In the genomic region with DNA sequence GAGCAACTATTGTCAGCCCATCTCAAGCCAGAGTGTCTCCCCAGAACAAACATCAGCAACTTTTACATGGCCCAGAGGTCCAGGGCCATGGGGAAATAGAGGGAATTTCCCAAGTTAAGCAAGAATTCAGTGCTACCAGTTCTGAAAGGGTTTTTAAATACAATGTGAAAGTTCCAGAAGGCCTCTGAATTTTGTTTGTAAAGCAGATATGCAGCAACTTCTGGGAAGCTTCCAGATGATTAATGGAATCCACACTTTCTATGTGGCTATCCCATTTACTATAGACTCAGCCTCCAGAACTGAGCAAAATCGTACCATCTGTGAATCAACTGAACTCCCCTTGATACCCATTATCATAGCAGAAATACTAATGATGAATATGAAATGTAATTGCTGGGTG, we compare ENCODE assay signal across 8 cellular contexts.
DNase-seq lines count a peak whose midpoint lies in the region; ATAC-seq and TF ChIP-seq lines count a peak whose summit lies in the region.

No MANE protein-coding gene starts in this region.

- peaks cover 10% of the 10 kb centered on the region for H3K4me1 ChIP-seq in mammary epithelial cell (ENCODE audit: insufficient read depth, low read length)

- no peak overlapping the region for H3K4me2 ChIP-seq in mammary epithelial cell (ENCODE audit: insufficient read depth, low read depth, low read length)

- H3K79me2 ChIP-seq in mammary epithelial cell (ENCODE audit: insufficient read depth, low read length), result no peaks in the 10 kb centered on the region

- no peak overlapping the region for H3K9ac ChIP-seq in mammary epithelial cell (ENCODE audit: insufficient read depth, low read length)

- H4K20me1 ChIP-seq in mammary epithelial cell (ENCODE audit: insufficient read depth, low read length), result no peaks in the 10 kb centered on the region

- 88% methylated on average over 1 of the region's 1 CpG for WGBS in mammary epithelial cell (ENCODE audit: low coverage, missing lambda C conversion rate)

- no peak overlapping the region for H3K27ac ChIP-seq in mammary epithelial cell (ENCODE audit: insufficient read depth, low read depth, low read length)

- H3K36me3 ChIP-seq in mammary epithelial cell (ENCODE audit: insufficient read depth, low read length), result no peaks in the 10 kb centered on the region

- H3K9me3 ChIP-seq in mammary epithelial cell (replicated peaks; ENCODE audit: insufficient read depth, low read length), result no peaks in the 10 kb centered on the region

- H3K4me3 ChIP-seq in mammary epithelial cell (replicated peaks in 1 of 3; ENCODE audit: insufficient read depth in 1 of 3, low read depth in 2 of 3, low read length in 3 of 3), result no peak overlapping the region

- TF ChIP-seq CTCF in GM13976 (IDR thresholded peaks at IDR 0.05; ENCODE audit: borderline replicate concordance, control extremely low read depth, extremely low read depth, insufficient read depth, missing control alignments) (no peak), mammary epithelial cell (conservative IDR thresholded peaks at IDR 0.05 in 1 of 2, IDR thresholded peaks at IDR 0.05 in 1 of 2; ENCODE audit: extremely low read depth in 1 of 2, insufficient read depth in 1 of 2, low read depth in 1 of 2, low read length in 2 of 2) (no peak), omental fat pad (IDR thresholded peaks at IDR 0.05) (no peak)

- dilution Hi-C loops in mammary epithelial cell (cut with HindIII; ENCODE audit: low sequenced_read_pairs), result no loop called here

- no peaks in the 10 kb centered on the region for H3K27me3 ChIP-seq in mammary epithelial cell (ENCODE audit: insufficient read depth, low read length)

- no peak overlapping the region for H2AFZ ChIP-seq in mammary epithelial cell (ENCODE audit: low read depth, low read length)

- intact Hi-C loops in mammary epithelial cell (cut with micrococcal nuclease), result no loop called here

- ATAC-seq in HG02763 (IDR thresholded peaks at IDR 0.05; ENCODE audit: unreplicated experiment) (peak; percentile 48), omental fat pad (ENCODE audit: low FRiP score) (peak; percentile 87), HG02970 (IDR thresholded peaks at IDR 0.05; ENCODE audit: low FRiP score, unreplicated experiment) (no peak), GM19351 (IDR thresholded peaks at IDR 0.05; ENCODE audit: unreplicated experiment) (no peak)

- DNase-seq in GM13976 (ENCODE audit: low spot score) (peak; percentile 41), mammary epithelial cell (peak; percentile 63), omental fat pad (ENCODE audit: low spot score) (no peak), ecto neural progenitor cell (ENCODE audit: low spot score) (no peak), GOT3 (lab: John Stamatoyannopoulos, UW) (no peak)

- BruUV-seq in mammary epithelial cell (replicated peaks; lab: Mats Ljungman, UMichigan), result no TSS peak

- in situ Hi-C loops in GM13976 (cut with MboI; ENCODE audit: low sequenced_read_pairs, unreplicated experiment) (no loop called here), mammary epithelial cell (cut with MboI; ENCODE audit: low sequenced_read_pairs in 2 of 2) (no loop called here)

- CTCF ChIA-PET in mammary epithelial cell (lab: Charles Lee; ENCODE audit: low non-redundant PET), result no interaction called here

Comparison
In these comparisons a context has a peak if more than half of its experiments do, and no peak if none do; other contexts are left out.
1. DNase-seq: peak in GM13976 (single experiment) and mammary epithelial cell (single experiment); none in omental fat pad (single experiment), ecto neural progenitor cell (single experiment) and GOT3 (single experiment).
2. ATAC-seq: peak in HG02763 (single experiment) and omental fat pad (single experiment); none in HG02970 (single experiment) and GM19351 (single experiment).